37 cellular contexts compared by ENCODE assay signal in genomic region chr1:210554382-210554781, GRCh38.
"Had no signal": no experiment of that assay in that cellular context is flagged by ENCODE, and none has a peak within 500 bp of the region (broad histone marks: within the 10 kb centered on the region; RNA-seq: fewer than 3 reads in every experiment).

No MANE protein-coding gene starts in this region.

- H3K27ac Mint-ChIP-seq: activated naive CD4-positive, alpha-beta T cell treated with anti-CD3 and anti-CD28 coated beads for 36 hours; activated naive CD4-positive, alpha-beta T cell treated with anti-CD3 and anti-CD28 coated beads, Interleukin-2, amount 10 ng/mL, durations not matched to agents 7 days and 5 days; activated naive CD4-positive, alpha-beta T cell treated with anti-CD3 and anti-CD28 coated beads, Interleukin-2, amount 50 U/mL, for 24 hours; activated naive CD4-positive, alpha-beta T cell treated with anti-CD3 and anti-CD28 coated beads, Interleukin-2, amount 50 U/mL, for 72 hours; activated naive CD8-positive, alpha-beta T cell; activated naive CD8-positive, alpha-beta T cell treated with anti-CD3 and anti-CD28 coated beads for 36 hours; activated naive CD8-positive, alpha-beta T cell treated with anti-CD3 and anti-CD28 coated beads, Interleukin-2, amount 10 ng/mL, durations not matched to agents 7 days and 5 days; activated naive CD8-positive, alpha-beta T cell treated with anti-CD3 and anti-CD28 coated beads, Interleukin-2, amount 50 U/mL, for 24 hours; activated T-cell treated with anti-CD3 and anti-CD28 coated beads, Interleukin-2, amount 50 U/mL, for 24 hours; activated T-cell treated with anti-CD3 and anti-CD28 coated beads, Interleukin-2, amount 50 U/mL, for 72 hours; activated T-helper 1 cell treated with anti-CD3 and anti-CD28 coated beads, Interleukin-12 subunit alpha, Interleukin-12 subunit beta, Interleukin-2, Interleukin-4 antibody, amounts not matched to agents 30 ng/mL and 10 ng/mL and 1 ng/mL, durations not matched to agents 14 hours and 24 hours and 36 hours; activated T-helper 17 cell treated with anti-CD3 and anti-CD28 coated beads, Interleukin-2, amount 50 U/mL, for 72 hours; activated T-helper 2 cell treated with anti-CD3 and anti-CD28 coated beads, Interferon-gamma antibody, Interleukin-2, Interleukin-4, amounts not matched to agents 10 μg/mL and 5 μg/mL and 100 μg/mL, durations not matched to agents 14 hours and 24 hours and 36 hours had no signal

- DNase-seq: activated effector memory CD4-positive, alpha-beta T cell treated with anti-CD3 and anti-CD28 coated beads, Interleukin-2, amount 50 U/mL, for 16 hours; activated effector memory CD4-positive, alpha-beta T cell treated with Interleukin-2 at 50 U/mL for 16 hours; activated gamma-delta T cell; activated gamma-delta T cell treated with Interleukin-2 at 50 U/mL for 16 hours; activated naive CD4-positive, alpha-beta T cell; activated naive CD4-positive, alpha-beta T cell treated with anti-CD3 and anti-CD28 coated beads for 36 hours; activated naive CD4-positive, alpha-beta T cell treated with anti-CD3 and anti-CD28 coated beads, Interleukin-2, amount 10 ng/mL, durations not matched to agents 7 days and 5 days; activated naive CD4-positive, alpha-beta T cell treated with anti-CD3 and anti-CD28 coated beads, Interleukin-2, amount 50 U/mL, for 16 hours; activated naive CD4-positive, alpha-beta T cell treated with Interleukin-2 at 50 U/mL for 16 hours; activated naive CD8-positive, alpha-beta T cell treated with anti-CD3 and anti-CD28 coated beads for 36 hours; activated naive CD8-positive, alpha-beta T cell treated with anti-CD3 and anti-CD28 coated beads, Interleukin-2, amount 10 ng/mL, durations not matched to agents 7 days and 5 days; activated naive CD8-positive, alpha-beta T cell treated with anti-CD3 and anti-CD28 coated beads, Interleukin-2, amount 50 U/mL, for 24 hours; activated T-cell treated with anti-CD3 and anti-CD28 coated beads, Interleukin-2, amount 50 U/mL, for 1 hour; activated T-cell treated with anti-CD3 and anti-CD28 coated beads, Interleukin-2, amount 50 U/mL, for 24 hours; activated T-cell treated with anti-CD3 and anti-CD28 coated beads, Interleukin-2, amount 50 U/mL, for 4 hours; activated T-cell treated with anti-CD3 and anti-CD28 coated beads, Interleukin-2, amount 50 U/mL, for 48 hours; activated T-cell treated with anti-CD3 and anti-CD28 coated beads, Interleukin-2, amount 50 U/mL, for 72 hours; adrenal gland; amniotic stem cell; amygdala; anterior cingulate cortex; aorta; brain microvascular endothelial cell; caudate nucleus; central memory CD4-positive, alpha-beta T cell; cerebellar nuclear complex had no signal

- H3K36me3 ChIP-seq: adrenal gland, ascending aorta, brain microvascular endothelial cell, breast epithelium, cardiac muscle cell had no signal

- H3K27ac ChIP-seq: adrenal gland, ascending aorta, brain microvascular endothelial cell, breast epithelium, cardiac muscle cell had no signal

- H3K36me3 Mint-ChIP-seq: activated naive CD4-positive, alpha-beta T cell treated with anti-CD3 and anti-CD28 coated beads, Interleukin-2, amount 10 ng/mL, durations not matched to agents 7 days and 5 days; activated naive CD4-positive, alpha-beta T cell treated with anti-CD3 and anti-CD28 coated beads, Interleukin-2, amount 50 U/mL, for 24 hours; activated naive CD4-positive, alpha-beta T cell treated with anti-CD3 and anti-CD28 coated beads, Interleukin-2, amount 50 U/mL, for 72 hours; activated naive CD8-positive, alpha-beta T cell; activated naive CD8-positive, alpha-beta T cell treated with anti-CD3 and anti-CD28 coated beads for 36 hours; activated naive CD8-positive, alpha-beta T cell treated with anti-CD3 and anti-CD28 coated beads, Interleukin-2, amount 10 ng/mL, durations not matched to agents 7 days and 5 days; brain had no signal

- H3K4me3 ChIP-seq: adrenal gland, ascending aorta, breast epithelium, cardiac muscle cell had no signal

- H3K9me3 Mint-ChIP-seq: activated naive CD4-positive, alpha-beta T cell treated with anti-CD3 and anti-CD28 coated beads for 36 hours; activated naive CD4-positive, alpha-beta T cell treated with anti-CD3 and anti-CD28 coated beads, Interleukin-2, amount 10 ng/mL, durations not matched to agents 7 days and 5 days; activated naive CD4-positive, alpha-beta T cell treated with anti-CD3 and anti-CD28 coated beads, Interleukin-2, amount 50 U/mL, for 24 hours; activated naive CD4-positive, alpha-beta T cell treated with anti-CD3 and anti-CD28 coated beads, Interleukin-2, amount 50 U/mL, for 72 hours; activated naive CD8-positive, alpha-beta T cell treated with anti-CD3 and anti-CD28 coated beads for 36 hours; activated naive CD8-positive, alpha-beta T cell treated with anti-CD3 and anti-CD28 coated beads, Interleukin-2, amount 50 U/mL, for 24 hours; activated T-cell treated with anti-CD3 and anti-CD28 coated beads, Interleukin-2, amount 50 U/mL, for 24 hours; activated T-cell treated with anti-CD3 and anti-CD28 coated beads, Interleukin-2, amount 50 U/mL, for 4 hours; activated T-helper 1 cell treated with anti-CD3 and anti-CD28 coated beads, Interleukin-12 subunit alpha, Interleukin-12 subunit beta, Interleukin-2, Interleukin-4 antibody, amounts not matched to agents 30 ng/mL and 10 ng/mL and 1 ng/mL, durations not matched to agents 14 hours and 24 hours and 36 hours; activated T-helper 17 cell treated with anti-CD3 and anti-CD28 coated beads, Interleukin-2, amount 50 U/mL, for 72 hours; activated T-helper 2 cell treated with anti-CD3 and anti-CD28 coated beads, Interferon-gamma antibody, Interleukin-2, Interleukin-4, amounts not matched to agents 10 μg/mL and 5 μg/mL and 100 μg/mL, durations not matched to agents 14 hours and 24 hours and 36 hours; brain; central memory CD8-positive, alpha-beta T cell had no signal

- H3K27me3 ChIP-seq: adrenal gland, ascending aorta, brain microvascular endothelial cell, breast epithelium, cardiac muscle cell had no signal

- H3K27me3 Mint-ChIP-seq: activated naive CD8-positive, alpha-beta T cell; activated naive CD8-positive, alpha-beta T cell treated with anti-CD3 and anti-CD28 coated beads for 36 hours; activated naive CD8-positive, alpha-beta T cell treated with anti-CD3 and anti-CD28 coated beads, Interleukin-2, amount 50 U/mL, for 24 hours; activated T-cell treated with anti-CD3 and anti-CD28 coated beads, Interleukin-2, amount 50 U/mL, for 24 hours; activated T-helper 17 cell treated with anti-CD3 and anti-CD28 coated beads, Interleukin-2, amount 50 U/mL, for 72 hours; brain; central memory CD8-positive, alpha-beta T cell had no signal

- H3K4me1 ChIP-seq: ascending aorta, breast epithelium had no signal

- ATAC-seq: activated naive CD4-positive, alpha-beta T cell treated with anti-CD3 and anti-CD28 coated beads, Interleukin-2, amount 50 U/mL, for 72 hours; activated naive CD8-positive, alpha-beta T cell treated with anti-CD3 and anti-CD28 coated beads, Interleukin-2, amount 50 U/mL, for 24 hours; activated T-cell treated with anti-CD3 and anti-CD28 coated beads, Interleukin-2, amount 50 U/mL, for 4 hours; activated T-cell treated with anti-CD3 and anti-CD28 coated beads, Interleukin-2, amount 50 U/mL, for 72 hours; activated T-helper 17 cell treated with anti-CD3 and anti-CD28 coated beads, Interleukin-2, amount 50 U/mL, for 72 hours had no signal

- H3K4me3 Mint-ChIP-seq: activated naive CD4-positive, alpha-beta T cell treated with anti-CD3 and anti-CD28 coated beads for 36 hours; activated naive CD4-positive, alpha-beta T cell treated with anti-CD3 and anti-CD28 coated beads, Interleukin-2, amount 10 ng/mL, durations not matched to agents 7 days and 5 days; activated naive CD4-positive, alpha-beta T cell treated with anti-CD3 and anti-CD28 coated beads, Interleukin-2, amount 50 U/mL, for 24 hours; activated naive CD8-positive, alpha-beta T cell; activated naive CD8-positive, alpha-beta T cell treated with anti-CD3 and anti-CD28 coated beads for 36 hours; activated naive CD8-positive, alpha-beta T cell treated with anti-CD3 and anti-CD28 coated beads, Interleukin-2, amount 10 ng/mL, durations not matched to agents 7 days and 5 days; activated naive CD8-positive, alpha-beta T cell treated with anti-CD3 and anti-CD28 coated beads, Interleukin-2, amount 50 U/mL, for 24 hours; activated T-cell treated with anti-CD3 and anti-CD28 coated beads, Interleukin-2, amount 50 U/mL, for 24 hours; activated T-cell treated with anti-CD3 and anti-CD28 coated beads, Interleukin-2, amount 50 U/mL, for 4 hours; activated T-cell treated with anti-CD3 and anti-CD28 coated beads, Interleukin-2, amount 50 U/mL, for 72 hours; activated T-helper 1 cell treated with anti-CD3 and anti-CD28 coated beads, Interleukin-12 subunit alpha, Interleukin-12 subunit beta, Interleukin-2, Interleukin-4 antibody, amounts not matched to agents 30 ng/mL and 10 ng/mL and 1 ng/mL, durations not matched to agents 14 hours and 24 hours and 36 hours; activated T-helper 17 cell treated with anti-CD3 and anti-CD28 coated beads, Interleukin-2, amount 50 U/mL, for 72 hours; brain; central memory CD8-positive, alpha-beta T cell had no signal

- H3K4me1 Mint-ChIP-seq: activated naive CD4-positive, alpha-beta T cell treated with anti-CD3 and anti-CD28 coated beads, Interleukin-2, amount 10 ng/mL, durations not matched to agents 7 days and 5 days; activated naive CD4-positive, alpha-beta T cell treated with anti-CD3 and anti-CD28 coated beads, Interleukin-2, amount 50 U/mL, for 24 hours; activated naive CD8-positive, alpha-beta T cell treated with anti-CD3 and anti-CD28 coated beads for 36 hours; activated naive CD8-positive, alpha-beta T cell treated with anti-CD3 and anti-CD28 coated beads, Interleukin-2, amount 10 ng/mL, durations not matched to agents 7 days and 5 days; activated naive CD8-positive, alpha-beta T cell treated with anti-CD3 and anti-CD28 coated beads, Interleukin-2, amount 50 U/mL, for 24 hours had no signal

- H3K9me3 ChIP-seq: adrenal gland, ascending aorta, breast epithelium had no signal
